In the genomic region with DNA sequence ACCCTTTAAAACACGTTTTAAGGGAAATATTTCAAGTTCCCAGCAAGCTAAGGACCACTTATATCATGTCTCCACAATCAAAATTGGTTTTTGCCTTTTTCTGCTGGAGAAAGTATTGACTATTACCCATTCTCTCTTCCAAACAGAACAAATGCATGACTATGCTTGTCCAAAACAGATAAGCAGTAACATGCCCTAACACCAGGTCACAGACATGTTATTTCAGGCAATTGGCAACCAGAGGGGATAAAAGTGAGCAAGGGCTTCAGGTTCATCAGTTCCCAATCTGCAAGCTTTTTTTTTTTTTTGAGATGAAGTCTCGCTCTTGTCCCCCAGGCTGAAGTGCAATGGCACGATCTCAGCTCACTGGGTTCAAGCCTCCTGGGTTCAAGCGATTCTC, we compare ENCODE assay signal across 18 cellular contexts.
"Had no signal": no experiment of that assay in that cellular context is flagged by ENCODE, and none has a peak within 500 bp of the region (broad histone marks: within the 10 kb centered on the region; RNA-seq: fewer than 3 reads in every experiment).

No MANE protein-coding gene starts in this region.

- H3K36me3 Mint-ChIP-seq: natural killer cell had no signal

- H3K27ac Mint-ChIP-seq: memory B cell; mesothelial cell of epicardium; natural killer cell; stimulated activated naive B cell treated with anti-CD40 and anti-IgM and Interleukin-4, amounts not matched to agents 10 μg/mL and 1 μg/mL and 100 μg/mL, for 72 hours; stimulated activated naive CD8-positive, alpha-beta T cell treated with anti-CD3 and anti-CD28 coated beads, Interleukin-15, amount 100 ng/mL, for 72 hours had no signal

- ATAC-seq: gastrocnemius medialis; heart right ventricle; left lobe of liver; natural killer cell; pancreas; right lobe of liver; stimulated activated naive B cell treated with anti-CD40 and anti-IgM and Interleukin-4, amounts not matched to agents 10 μg/mL and 1 μg/mL and 100 μg/mL, for 72 hours; stimulated activated naive CD8-positive, alpha-beta T cell treated with anti-CD3 and anti-CD28 coated beads, Interleukin-15, amount 100 ng/mL, for 72 hours had no signal

- DNase-seq: effector memory CD4-positive, alpha-beta T cell; gastrocnemius medialis; heart right ventricle; hypothalamus; natural killer cell; occipital lobe; pancreas; retina; right lobe of liver; stimulated activated CD4-positive, alpha-beta T cell treated with anti-CD3 and anti-CD28 coated beads, Interleukin-4, amount 100 ng/mL, for 4 hours; stimulated activated naive B cell treated with anti-CD40 and anti-IgM and Interleukin-4, amounts not matched to agents 10 μg/mL and 1 μg/mL and 100 μg/mL, for 72 hours; stimulated activated naive CD8-positive, alpha-beta T cell treated with anti-CD3 and anti-CD28 coated beads, Interleukin-15, amount 100 ng/mL, for 72 hours; testis had no signal

- H3K4me3 Mint-ChIP-seq: memory B cell; mesothelial cell of epicardium; natural killer cell; stimulated activated naive B cell treated with anti-CD40 and anti-IgM and Interleukin-4, amounts not matched to agents 10 μg/mL and 1 μg/mL and 100 μg/mL, for 72 hours; stimulated activated naive CD8-positive, alpha-beta T cell treated with anti-CD3 and anti-CD28 coated beads, Interleukin-15, amount 100 ng/mL, for 72 hours had no signal

- H3K36me3 ChIP-seq: gastrocnemius medialis, pancreas, prostate gland, right lobe of liver, tibial nerve had no signal

- H3K4me1 ChIP-seq: gastrocnemius medialis, heart right ventricle, pancreas, prostate gland, right lobe of liver, testis, tibial nerve had no signal

- H3K27ac ChIP-seq: gastrocnemius medialis, heart right ventricle, pancreas, prostate gland, right lobe of liver, testis, tibial nerve had no signal

- H3K9me3 Mint-ChIP-seq: memory B cell; mesothelial cell of epicardium; natural killer cell; stimulated activated naive B cell treated with anti-CD40 and anti-IgM and Interleukin-4, amounts not matched to agents 10 μg/mL and 1 μg/mL and 100 μg/mL, for 72 hours; stimulated activated naive CD8-positive, alpha-beta T cell treated with anti-CD3 and anti-CD28 coated beads, Interleukin-15, amount 100 ng/mL, for 72 hours had no signal

- H3K27me3 ChIP-seq: gastrocnemius medialis, heart right ventricle, pancreas, right lobe of liver, testis, tibial nerve had no signal

- H3K4me3 ChIP-seq: gastrocnemius medialis, heart right ventricle, pancreas, prostate gland, right lobe of liver, testis, tibial nerve had no signal

- H3K9me3 ChIP-seq: gastrocnemius medialis, heart right ventricle, pancreas, prostate gland, right lobe of liver, testis, tibial nerve had no signal

- H3K27me3 Mint-ChIP-seq: memory B cell; stimulated activated naive B cell treated with anti-CD40 and anti-IgM and Interleukin-4, amounts not matched to agents 10 μg/mL and 1 μg/mL and 100 μg/mL, for 72 hours; stimulated activated naive CD8-positive, alpha-beta T cell treated with anti-CD3 and anti-CD28 coated beads, Interleukin-15, amount 100 ng/mL, for 72 hours had no signal

- H3K4me1 Mint-ChIP-seq: memory B cell; mesothelial cell of epicardium; stimulated activated naive B cell treated with anti-CD40 and anti-IgM and Interleukin-4, amounts not matched to agents 10 μg/mL and 1 μg/mL and 100 μg/mL, for 72 hours; stimulated activated naive CD8-positive, alpha-beta T cell treated with anti-CD3 and anti-CD28 coated beads, Interleukin-15, amount 100 ng/mL, for 72 hours had no signal
